In the genomic region with DNA sequence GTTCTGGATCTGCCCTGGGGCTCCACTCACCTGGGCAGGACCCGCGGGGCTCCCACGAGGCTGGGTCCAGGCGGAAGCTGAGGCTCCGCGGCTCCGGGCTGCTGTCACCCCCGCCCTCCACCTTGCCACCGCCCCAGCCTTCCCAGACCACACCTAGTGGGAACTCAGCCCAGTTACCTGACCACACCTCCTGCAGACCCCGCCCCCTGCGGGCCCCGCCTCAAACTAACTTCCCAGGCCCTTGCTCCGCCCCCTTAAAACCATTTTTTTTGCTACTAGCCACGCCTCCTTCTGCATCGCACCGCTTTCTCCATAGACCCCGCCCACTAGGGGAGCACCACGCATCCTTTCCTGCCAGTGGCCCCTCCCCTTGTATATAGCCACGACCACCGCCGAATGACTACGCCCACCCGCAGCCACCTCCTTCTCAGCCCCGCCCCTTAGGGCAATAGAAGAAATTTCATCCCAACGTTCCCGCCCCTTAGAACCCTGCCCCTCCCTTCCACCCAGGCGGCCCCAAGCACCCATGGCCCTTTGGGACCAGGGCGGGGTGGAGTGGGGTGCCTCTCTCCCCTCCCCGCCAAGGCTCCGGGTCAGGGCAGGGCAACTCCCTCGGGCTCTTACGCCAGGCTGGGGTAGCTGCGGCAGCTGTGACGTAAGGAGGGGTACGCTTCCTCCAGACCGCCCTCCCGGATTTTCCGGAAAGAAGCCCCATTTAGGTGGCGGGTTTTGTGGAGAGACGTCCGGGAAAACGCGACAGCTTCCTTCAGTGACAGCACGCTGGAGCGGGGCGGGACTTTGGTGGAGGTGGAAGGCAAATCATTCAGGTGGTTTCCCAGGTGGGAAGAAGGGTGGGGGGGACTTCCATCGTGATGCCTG, we compare ENCODE assay signal across 1 cellular context.
TF ChIP-seq lines count a peak whose summit lies in the region.

A gene (minus strand): TSS at position 79 of the 879 bp plus-strand sequence. CDS start 3,687 bp downstream, outside the sequence.

TF ChIP-seq in K562, 482 proteins besides CTCF, POLR2A, EP300 and RAD21 (continued from another document and continues in another):
- TF ChIP-seq CREB1 (IDR thresholded peaks at IDR 0.05) = peak; percentile 51; the same call in 1 of the 2 replicates
- TF ChIP-seq CREB1 (CRISPR knock-in tag; IDR thresholded peaks at IDR 0.05) = peak; percentile 55
- TF ChIP-seq RBM15 (IDR thresholded peaks at IDR 0.05; ENCODE audit: insufficient read depth, low read length) = no peak
- TF ChIP-seq STAG1 (CRISPR knock-in tag; IDR thresholded peaks at IDR 0.05; ENCODE audit: borderline replicate concordance) = peak; percentile 26; the same call in 1 of the 2 replicates
- TF ChIP-seq TBP (optimal IDR thresholded peaks at IDR 0.05; ENCODE audit: low read depth, low read length) = peak; percentile 57
- 0 out of 2 replicates have a peak, but pooled peaks have one; percentile 42 for TF ChIP-seq MBD2 (IDR thresholded peaks at IDR 0.05; ENCODE audit: borderline replicate concordance, low read depth)
- no peak for TF ChIP-seq ZNF589 (CRISPR knock-in tag; IDR thresholded peaks at IDR 0.05; ENCODE audit: low read depth)
- TF ChIP-seq, protein P1, sequence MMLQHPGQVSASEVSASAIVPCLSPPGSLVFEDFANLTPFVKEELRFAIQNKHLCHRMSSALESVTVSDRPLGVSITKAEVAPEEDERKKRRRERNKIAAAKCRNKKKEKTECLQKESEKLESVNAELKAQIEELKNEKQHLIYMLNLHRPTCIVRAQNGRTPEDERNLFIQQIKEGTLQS (IDR thresholded peaks at IDR 0.05) = no peak
- TF ChIP-seq, protein P1 (CRISPR knock-in tag; conservative IDR thresholded peaks at IDR 0.05) = no peak
- no peak for TF ChIP-seq SIX5 (IDR thresholded peaks at IDR 0.05; ENCODE audit: borderline replicate concordance in 1 of 2, insufficient read depth in 1 of 2, low read depth in 1 of 2, low read length in 2 of 2)
- TF ChIP-seq SMARCA4 (IDR thresholded peaks at IDR 0.05) = no peak
- peak; percentile 80 for TF ChIP-seq CREM (IDR thresholded peaks at IDR 0.05; ENCODE audit: low read depth)
- TF ChIP-seq, protein P2, sequence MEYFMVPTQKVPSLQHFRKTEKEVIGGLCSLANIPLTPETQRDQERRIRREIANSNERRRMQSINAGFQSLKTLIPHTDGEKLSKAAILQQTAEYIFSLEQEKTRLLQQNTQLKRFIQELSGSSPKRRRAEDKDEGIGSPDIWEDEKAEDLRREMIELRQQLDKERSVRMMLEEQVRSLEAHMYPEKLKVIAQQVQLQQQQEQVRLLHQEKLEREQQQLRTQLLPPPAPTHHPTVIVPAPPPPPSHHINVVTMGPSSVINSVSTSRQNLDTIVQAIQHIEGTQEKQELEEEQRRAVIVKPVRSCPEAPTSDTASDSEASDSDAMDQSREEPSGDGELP (CRISPR knock-in tag; IDR thresholded peaks at IDR 0.05; ENCODE audit: borderline replicate concordance) = peak; percentile 58; the same call in 1 of the 2 replicates
- peak; percentile 32 for TF ChIP-seq RBBP5 (IDR thresholded peaks at IDR 0.05; ENCODE audit: borderline replicate concordance, insufficient read depth, low read length, poor library complexity, severe bottlenecking)
- TF ChIP-seq, protein P3, sequence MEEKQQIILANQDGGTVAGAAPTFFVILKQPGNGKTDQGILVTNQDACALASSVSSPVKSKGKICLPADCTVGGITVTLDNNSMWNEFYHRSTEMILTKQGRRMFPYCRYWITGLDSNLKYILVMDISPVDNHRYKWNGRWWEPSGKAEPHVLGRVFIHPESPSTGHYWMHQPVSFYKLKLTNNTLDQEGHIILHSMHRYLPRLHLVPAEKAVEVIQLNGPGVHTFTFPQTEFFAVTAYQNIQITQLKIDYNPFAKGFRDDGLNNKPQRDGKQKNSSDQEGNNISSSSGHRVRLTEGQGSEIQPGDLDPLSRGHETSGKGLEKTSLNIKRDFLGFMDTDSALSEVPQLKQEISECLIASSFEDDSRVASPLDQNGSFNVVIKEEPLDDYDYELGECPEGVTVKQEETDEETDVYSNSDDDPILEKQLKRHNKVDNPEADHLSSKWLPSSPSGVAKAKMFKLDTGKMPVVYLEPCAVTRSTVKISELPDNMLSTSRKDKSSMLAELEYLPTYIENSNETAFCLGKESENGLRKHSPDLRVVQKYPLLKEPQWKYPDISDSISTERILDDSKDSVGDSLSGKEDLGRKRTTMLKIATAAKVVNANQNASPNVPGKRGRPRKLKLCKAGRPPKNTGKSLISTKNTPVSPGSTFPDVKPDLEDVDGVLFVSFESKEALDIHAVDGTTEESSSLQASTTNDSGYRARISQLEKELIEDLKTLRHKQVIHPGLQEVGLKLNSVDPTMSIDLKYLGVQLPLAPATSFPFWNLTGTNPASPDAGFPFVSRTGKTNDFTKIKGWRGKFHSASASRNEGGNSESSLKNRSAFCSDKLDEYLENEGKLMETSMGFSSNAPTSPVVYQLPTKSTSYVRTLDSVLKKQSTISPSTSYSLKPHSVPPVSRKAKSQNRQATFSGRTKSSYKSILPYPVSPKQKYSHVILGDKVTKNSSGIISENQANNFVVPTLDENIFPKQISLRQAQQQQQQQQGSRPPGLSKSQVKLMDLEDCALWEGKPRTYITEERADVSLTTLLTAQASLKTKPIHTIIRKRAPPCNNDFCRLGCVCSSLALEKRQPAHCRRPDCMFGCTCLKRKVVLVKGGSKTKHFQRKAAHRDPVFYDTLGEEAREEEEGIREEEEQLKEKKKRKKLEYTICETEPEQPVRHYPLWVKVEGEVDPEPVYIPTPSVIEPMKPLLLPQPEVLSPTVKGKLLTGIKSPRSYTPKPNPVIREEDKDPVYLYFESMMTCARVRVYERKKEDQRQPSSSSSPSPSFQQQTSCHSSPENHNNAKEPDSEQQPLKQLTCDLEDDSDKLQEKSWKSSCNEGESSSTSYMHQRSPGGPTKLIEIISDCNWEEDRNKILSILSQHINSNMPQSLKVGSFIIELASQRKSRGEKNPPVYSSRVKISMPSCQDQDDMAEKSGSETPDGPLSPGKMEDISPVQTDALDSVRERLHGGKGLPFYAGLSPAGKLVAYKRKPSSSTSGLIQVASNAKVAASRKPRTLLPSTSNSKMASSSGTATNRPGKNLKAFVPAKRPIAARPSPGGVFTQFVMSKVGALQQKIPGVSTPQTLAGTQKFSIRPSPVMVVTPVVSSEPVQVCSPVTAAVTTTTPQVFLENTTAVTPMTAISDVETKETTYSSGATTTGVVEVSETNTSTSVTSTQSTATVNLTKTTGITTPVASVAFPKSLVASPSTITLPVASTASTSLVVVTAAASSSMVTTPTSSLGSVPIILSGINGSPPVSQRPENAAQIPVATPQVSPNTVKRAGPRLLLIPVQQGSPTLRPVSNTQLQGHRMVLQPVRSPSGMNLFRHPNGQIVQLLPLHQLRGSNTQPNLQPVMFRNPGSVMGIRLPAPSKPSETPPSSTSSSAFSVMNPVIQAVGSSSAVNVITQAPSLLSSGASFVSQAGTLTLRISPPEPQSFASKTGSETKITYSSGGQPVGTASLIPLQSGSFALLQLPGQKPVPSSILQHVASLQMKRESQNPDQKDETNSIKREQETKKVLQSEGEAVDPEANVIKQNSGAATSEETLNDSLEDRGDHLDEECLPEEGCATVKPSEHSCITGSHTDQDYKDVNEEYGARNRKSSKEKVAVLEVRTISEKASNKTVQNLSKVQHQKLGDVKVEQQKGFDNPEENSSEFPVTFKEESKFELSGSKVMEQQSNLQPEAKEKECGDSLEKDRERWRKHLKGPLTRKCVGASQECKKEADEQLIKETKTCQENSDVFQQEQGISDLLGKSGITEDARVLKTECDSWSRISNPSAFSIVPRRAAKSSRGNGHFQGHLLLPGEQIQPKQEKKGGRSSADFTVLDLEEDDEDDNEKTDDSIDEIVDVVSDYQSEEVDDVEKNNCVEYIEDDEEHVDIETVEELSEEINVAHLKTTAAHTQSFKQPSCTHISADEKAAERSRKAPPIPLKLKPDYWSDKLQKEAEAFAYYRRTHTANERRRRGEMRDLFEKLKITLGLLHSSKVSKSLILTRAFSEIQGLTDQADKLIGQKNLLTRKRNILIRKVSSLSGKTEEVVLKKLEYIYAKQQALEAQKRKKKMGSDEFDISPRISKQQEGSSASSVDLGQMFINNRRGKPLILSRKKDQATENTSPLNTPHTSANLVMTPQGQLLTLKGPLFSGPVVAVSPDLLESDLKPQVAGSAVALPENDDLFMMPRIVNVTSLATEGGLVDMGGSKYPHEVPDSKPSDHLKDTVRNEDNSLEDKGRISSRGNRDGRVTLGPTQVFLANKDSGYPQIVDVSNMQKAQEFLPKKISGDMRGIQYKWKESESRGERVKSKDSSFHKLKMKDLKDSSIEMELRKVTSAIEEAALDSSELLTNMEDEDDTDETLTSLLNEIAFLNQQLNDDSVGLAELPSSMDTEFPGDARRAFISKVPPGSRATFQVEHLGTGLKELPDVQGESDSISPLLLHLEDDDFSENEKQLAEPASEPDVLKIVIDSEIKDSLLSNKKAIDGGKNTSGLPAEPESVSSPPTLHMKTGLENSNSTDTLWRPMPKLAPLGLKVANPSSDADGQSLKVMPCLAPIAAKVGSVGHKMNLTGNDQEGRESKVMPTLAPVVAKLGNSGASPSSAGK (IDR thresholded peaks at IDR 0.05) = no peak
- 0 out of 2 replicates have a peak, but pooled peaks have one; percentile 1 for TF ChIP-seq JUND (IDR thresholded peaks at IDR 0.05; ENCODE audit: borderline replicate concordance, low read depth, low read length)
- no peak for TF ChIP-seq JUND (tag; IDR thresholded peaks at IDR 0.05; ENCODE audit: borderline replicate concordance, low read depth, low read length)
- TF ChIP-seq, protein P4, sequence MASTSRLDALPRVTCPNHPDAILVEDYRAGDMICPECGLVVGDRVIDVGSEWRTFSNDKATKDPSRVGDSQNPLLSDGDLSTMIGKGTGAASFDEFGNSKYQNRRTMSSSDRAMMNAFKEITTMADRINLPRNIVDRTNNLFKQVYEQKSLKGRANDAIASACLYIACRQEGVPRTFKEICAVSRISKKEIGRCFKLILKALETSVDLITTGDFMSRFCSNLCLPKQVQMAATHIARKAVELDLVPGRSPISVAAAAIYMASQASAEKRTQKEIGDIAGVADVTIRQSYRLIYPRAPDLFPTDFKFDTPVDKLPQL (IDR thresholded peaks at IDR 0.05; ENCODE audit: extremely low read depth, insufficient read length) = no peak
- TF ChIP-seq ZNF174 (CRISPR knock-in tag; IDR thresholded peaks at IDR 0.05) = no peak
- TF ChIP-seq MCM3 (IDR thresholded peaks at IDR 0.05) = no peak
- TF ChIP-seq, protein P5, sequence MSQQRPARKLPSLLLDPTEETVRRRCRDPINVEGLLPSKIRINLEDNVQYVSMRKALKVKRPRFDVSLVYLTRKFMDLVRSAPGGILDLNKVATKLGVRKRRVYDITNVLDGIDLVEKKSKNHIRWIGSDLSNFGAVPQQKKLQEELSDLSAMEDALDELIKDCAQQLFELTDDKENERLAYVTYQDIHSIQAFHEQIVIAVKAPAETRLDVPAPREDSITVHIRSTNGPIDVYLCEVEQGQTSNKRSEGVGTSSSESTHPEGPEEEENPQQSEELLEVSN (IDR thresholded peaks at IDR 0.05; ENCODE audit: borderline replicate concordance in 1 of 2, extremely low read depth in 1 of 2, insufficient read depth in 1 of 2, insufficient read length in 1 of 2, low read depth in 1 of 2, low read length in 1 of 2, poor library complexity in 1 of 2, severe bottlenecking in 1 of 2) = peak in 1 of 2 experiments; percentile 38
- TF ChIP-seq PYGO2 (tag; IDR thresholded peaks at IDR 0.05) = no peak
- TF ChIP-seq ELF4 (CRISPR knock-in tag; IDR thresholded peaks at IDR 0.05) = peak; percentile 59; the same call in 1 of the 2 replicates
- no peak for TF ChIP-seq ZNF354B (CRISPR knock-in tag; IDR thresholded peaks at IDR 0.05)
- no peak for TF ChIP-seq JUNB (CRISPR knock-in tag; conservative IDR thresholded peaks at IDR 0.05)
- TF ChIP-seq, protein P6, sequence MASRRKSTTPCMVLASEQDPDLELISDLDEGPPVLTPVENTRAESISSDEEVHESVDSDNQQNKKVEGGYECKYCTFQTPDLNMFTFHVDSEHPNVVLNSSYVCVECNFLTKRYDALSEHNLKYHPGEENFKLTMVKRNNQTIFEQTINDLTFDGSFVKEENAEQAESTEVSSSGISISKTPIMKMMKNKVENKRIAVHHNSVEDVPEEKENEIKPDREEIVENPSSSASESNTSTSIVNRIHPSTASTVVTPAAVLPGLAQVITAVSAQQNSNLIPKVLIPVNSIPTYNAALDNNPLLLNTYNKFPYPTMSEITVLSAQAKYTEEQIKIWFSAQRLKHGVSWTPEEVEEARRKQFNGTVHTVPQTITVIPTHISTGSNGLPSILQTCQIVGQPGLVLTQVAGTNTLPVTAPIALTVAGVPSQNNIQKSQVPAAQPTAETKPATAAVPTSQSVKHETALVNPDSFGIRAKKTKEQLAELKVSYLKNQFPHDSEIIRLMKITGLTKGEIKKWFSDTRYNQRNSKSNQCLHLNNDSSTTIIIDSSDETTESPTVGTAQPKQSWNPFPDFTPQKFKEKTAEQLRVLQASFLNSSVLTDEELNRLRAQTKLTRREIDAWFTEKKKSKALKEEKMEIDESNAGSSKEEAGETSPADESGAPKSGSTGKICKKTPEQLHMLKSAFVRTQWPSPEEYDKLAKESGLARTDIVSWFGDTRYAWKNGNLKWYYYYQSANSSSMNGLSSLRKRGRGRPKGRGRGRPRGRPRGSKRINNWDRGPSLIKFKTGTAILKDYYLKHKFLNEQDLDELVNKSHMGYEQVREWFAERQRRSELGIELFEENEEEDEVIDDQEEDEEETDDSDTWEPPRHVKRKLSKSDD (conservative IDR thresholded peaks at IDR 0.05; ENCODE audit: low read length) = no peak
- TF ChIP-seq YY1 (IDR thresholded peaks at IDR 0.05; ENCODE audit: borderline replicate concordance in 1 of 3, control insufficient read depth in 1 of 3, extremely low read depth in 1 of 3, insufficient read depth in 3 of 3, insufficient read length in 1 of 3, insufficient replicate concordance in 2 of 3, low read depth in 1 of 3, low read length in 2 of 3) = peak in 1 of 3 experiments; percentile 24
- TF ChIP-seq MED1 (CRISPR knock-in tag; IDR thresholded peaks at IDR 0.05; ENCODE audit: borderline replicate concordance) = no peak
- peak; percentile 66 for TF ChIP-seq KDM5B (IDR thresholded peaks at IDR 0.05; ENCODE audit: insufficient replicate concordance, low read depth, low read length)
- TF ChIP-seq OTX1 (CRISPR knock-in tag; IDR thresholded peaks at IDR 0.05) = 0 out of 2 replicates have a peak, but pooled peaks have one; percentile 17
